ENCODE assay signal across 26 cellular contexts in genomic region chr2:179393481-179393880, GRCh38.
"Had no signal": no experiment of that assay in that cellular context is flagged by ENCODE, and none has a peak within 500 bp of the region (broad histone marks: within the 10 kb centered on the region; RNA-seq: fewer than 3 reads in every experiment).

No MANE protein-coding gene starts in this region.

- H3K9me3 Mint-ChIP-seq: activated CD4-positive, alpha-beta T cell treated with anti-CD3 and anti-CD28 coated beads, Interleukin-2, amount 10 ng/mL, durations not matched to agents 7 days and 5 days; activated CD8-positive, alpha-beta T cell treated with anti-CD3 and anti-CD28 coated beads for 36 hours; nephron progenitor cell had no signal

- H3K27ac Mint-ChIP-seq: activated CD4-positive, alpha-beta T cell treated with anti-CD3 and anti-CD28 coated beads, Interleukin-2, amount 10 ng/mL, durations not matched to agents 7 days and 5 days; activated CD8-positive, alpha-beta memory T cell treated with anti-CD3 and anti-CD28 coated beads, Interleukin-2, amount 10 ng/mL, durations not matched to agents 7 days and 5 days; activated CD8-positive, alpha-beta T cell treated with anti-CD3 and anti-CD28 coated beads for 36 hours; activated naive CD8-positive, alpha-beta T cell; brain; nephron progenitor cell had no signal

- H3K4me3 ChIP-seq: gastrocnemius medialis, pancreas, psoas muscle, right atrium auricular region, thyroid gland, upper lobe of right lung had no signal

- H3K9me3 ChIP-seq: gastrocnemius medialis, pancreas, psoas muscle, right atrium auricular region, thyroid gland, upper lobe of right lung had no signal

- DNase-seq: activated CD4-positive, alpha-beta T cell treated with anti-CD3 and anti-CD28 coated beads, Interleukin-2, amount 10 ng/mL, durations not matched to agents 7 days and 5 days; activated CD4-positive, CD25-positive, alpha-beta regulatory T cell treated with anti-CD3 and anti-CD28 coated beads, Interleukin-2, amount 50 U/mL, for 72 hours; activated CD8-positive, alpha-beta memory T cell treated with anti-CD3 and anti-CD28 coated beads, Interleukin-2, amount 10 ng/mL, durations not matched to agents 7 days and 5 days; activated CD8-positive, alpha-beta T cell treated with anti-CD3 and anti-CD28 coated beads for 36 hours; activated gamma-delta T cell; activated T-cell treated with anti-CD3 and anti-CD28 coated beads for 4 hours; amniotic stem cell; central memory CD4-positive, alpha-beta T cell; effector memory CD4-positive, alpha-beta T cell; gastrocnemius medialis; islet precursor cell; left colon; mesenchymal stem cell; nephron progenitor cell; pancreas; psoas muscle; stimulated activated CD4-positive, alpha-beta T cell treated with anti-CD3 and anti-CD28 coated beads, Interleukin-4, amount 100 ng/mL, for 24 hours; stimulated activated naive CD4-positive, alpha-beta T cell treated with Interleukin-2 at 50 U/mL for 16 hours; T-helper 1 cell; thyroid gland; upper lobe of right lung; WERI-Rb-1 had no signal

- FAIRE-seq: pancreas, TTC549 had no signal

- H3K36me3 Mint-ChIP-seq: activated CD8-positive, alpha-beta memory T cell treated with anti-CD3 and anti-CD28 coated beads, Interleukin-2, amount 10 ng/mL, durations not matched to agents 7 days and 5 days; activated naive CD8-positive, alpha-beta T cell; brain had no signal

- H3K36me3 ChIP-seq: gastrocnemius medialis, pancreas, right atrium auricular region, thyroid gland, upper lobe of right lung, WERI-Rb-1 had no signal

- H3K27me3 ChIP-seq: gastrocnemius medialis, pancreas, right atrium auricular region, thyroid gland, upper lobe of right lung had no signal

- H3K4me3 Mint-ChIP-seq: activated CD4-positive, alpha-beta T cell treated with anti-CD3 and anti-CD28 coated beads, Interleukin-2, amount 10 ng/mL, durations not matched to agents 7 days and 5 days; activated CD8-positive, alpha-beta memory T cell treated with anti-CD3 and anti-CD28 coated beads, Interleukin-2, amount 10 ng/mL, durations not matched to agents 7 days and 5 days; activated CD8-positive, alpha-beta T cell treated with anti-CD3 and anti-CD28 coated beads for 36 hours; activated naive CD8-positive, alpha-beta T cell; brain; nephron progenitor cell had no signal

- H3K4me1 Mint-ChIP-seq: activated CD4-positive, alpha-beta T cell treated with anti-CD3 and anti-CD28 coated beads, Interleukin-2, amount 10 ng/mL, durations not matched to agents 7 days and 5 days; activated CD8-positive, alpha-beta memory T cell treated with anti-CD3 and anti-CD28 coated beads, Interleukin-2, amount 10 ng/mL, durations not matched to agents 7 days and 5 days; brain; nephron progenitor cell had no signal

- H3K27ac ChIP-seq: gastrocnemius medialis, pancreas, psoas muscle, right atrium auricular region, thyroid gland, upper lobe of right lung, WERI-Rb-1 had no signal

- H3K4me1 ChIP-seq: gastrocnemius medialis, pancreas, psoas muscle, right atrium auricular region, thyroid gland, upper lobe of right lung had no signal

- H3K27me3 Mint-ChIP-seq: activated CD8-positive, alpha-beta memory T cell treated with anti-CD3 and anti-CD28 coated beads, Interleukin-2, amount 10 ng/mL, durations not matched to agents 7 days and 5 days; activated CD8-positive, alpha-beta T cell treated with anti-CD3 and anti-CD28 coated beads for 36 hours; activated naive CD8-positive, alpha-beta T cell had no signal

- ATAC-seq: activated CD8-positive, alpha-beta memory T cell treated with anti-CD3 and anti-CD28 coated beads, Interleukin-2, amount 10 ng/mL, durations not matched to agents 7 days and 5 days; activated CD8-positive, alpha-beta T cell treated with anti-CD3 and anti-CD28 coated beads for 36 hours; gastrocnemius medialis; left colon; pancreas; psoas muscle; upper lobe of right lung had no signal
